In the genomic region with DNA sequence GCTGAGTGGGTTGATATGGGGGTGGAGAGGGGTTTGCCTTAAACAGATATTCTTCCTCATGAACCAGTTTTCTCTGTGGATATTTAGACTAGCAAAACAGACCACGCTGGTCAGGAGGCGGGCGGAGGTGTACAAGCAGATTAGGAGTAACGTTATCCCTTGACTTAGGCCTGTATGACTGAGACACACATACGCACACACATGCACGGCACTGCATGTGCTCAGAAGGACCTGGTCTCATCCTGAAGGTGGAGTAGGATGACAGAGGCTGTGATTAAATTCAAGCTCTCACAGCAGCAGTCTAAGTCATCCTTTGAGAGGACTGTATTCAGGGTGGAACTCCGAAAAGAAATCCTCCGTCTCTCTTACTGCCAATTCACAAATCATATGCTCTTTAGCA, we compare ENCODE assay signal across 17 cellular contexts.
DNase-seq lines count a peak whose midpoint lies in the region; ATAC-seq and TF ChIP-seq lines count a peak whose summit lies in the region.
"Had no signal": no experiment of that assay in that cellular context is flagged by ENCODE, and none has a peak within 500 bp of the region (broad histone marks: within the 10 kb centered on the region; RNA-seq: fewer than 3 reads in every experiment).

No MANE protein-coding gene starts in this region.

- H3K27ac ChIP-seq in HEK293 (ENCODE audit: extremely low read depth, low read depth, low read length) (peak overlapping the region; percentile 48), SK-N-MC (no peak overlapping the region)

- DNase-seq in SK-N-MC (ENCODE audit: low read depth, low spot score) (no peak), glutamatergic neuron (no peak), omental fat pad (ENCODE audit: low spot score) (no peak), GDM1 (lab: John Stamatoyannopoulos, UW) (no peak), iPS-NIHi7 (ENCODE audit: extremely low spot score) (no peak)
- DNase-seq: activated CD4-positive, alpha-beta T cell treated with anti-CD3 and anti-CD28 coated beads, Interleukin-2, amount 50 U/mL, for 4 hours; activated gamma-delta T cell; GOT3; left ventricle myocardium superior; NCI-H2029; PC-3; stimulated activated CD4-positive, alpha-beta T cell treated with anti-CD3 and anti-CD28 coated beads, Interleukin-2, amount 100 ng/mL, for 24 hours; stimulated activated naive CD4-positive, alpha-beta T cell; T-helper 2 cell had no signal

- no peaks in the 10 kb centered on the region for H3K9me3 ChIP-seq in HEK293 (ENCODE audit: control insufficient read depth, insufficient read depth, low read depth, low read length)
- H3K9me3 ChIP-seq in SK-N-MC (ENCODE audit: low read depth, low read length), result no peaks in the 10 kb centered on the region

- H3K36me3 Mint-ChIP-seq in glutamatergic neuron (ENCODE audit: unreplicated experiment), result no peaks in the 10 kb centered on the region

- H3K9me3 Mint-ChIP-seq in glutamatergic neuron (ENCODE audit: unreplicated experiment), result no peaks in the 10 kb centered on the region

- H3K36me3 ChIP-seq in HEK293 (ENCODE audit: control insufficient read depth in 2 of 2, insufficient read depth in 1 of 2, low read length in 2 of 2) (no peaks in the 10 kb centered on the region), SK-N-MC (ENCODE audit: insufficient read depth, low read length) (no peaks in the 10 kb centered on the region)

- H3K4me3 Mint-ChIP-seq in glutamatergic neuron (ENCODE audit: unreplicated experiment), result peak overlapping the region; percentile 79

- peak overlapping the region; percentile 13 for H3K9ac ChIP-seq in SK-N-MC (ENCODE audit: insufficient read length)

- peaks cover 1% of the 10 kb centered on the region for H3K27me3 Mint-ChIP-seq in glutamatergic neuron (ENCODE audit: unreplicated experiment)

- H3K4me1 ChIP-seq in HEK293 (ENCODE audit: control insufficient read depth, insufficient read depth, low read length), result no peaks in the 10 kb centered on the region

- CTCF ChIA-PET in HEK293 (lab: Yijun Ruan, JAX), result interaction anchor here (0.8 to 0.9 kb wide), 2 partner anchors 9 kb away, joined by 3 to 4 read pairs; no protein-coding TSS in a partner anchor

- H3K27ac Mint-ChIP-seq in glutamatergic neuron (ENCODE audit: unreplicated experiment), result no peak overlapping the region

- peak overlapping the region; percentile 33 for H3K4me3 ChIP-seq in HEK293 (ENCODE audit: low read depth, low read length)
- H3K4me3 ChIP-seq in SK-N-MC, result peak overlapping the region; percentile 66
- H3K4me3 ChIP-seq: K562 had no signal

- ATAC-seq in omental fat pad (ENCODE audit: low FRiP score) (peak; percentile 19), HG03196 (IDR thresholded peaks at IDR 0.05; ENCODE audit: unreplicated experiment) (no peak)
- ATAC-seq: left ventricle myocardium superior, PC-3 had no signal

- H3K4me1 Mint-ChIP-seq in glutamatergic neuron (ENCODE audit: low read depth, unreplicated experiment), result peaks cover 13% of the 10 kb centered on the region

- TF ChIP-seq CTCF in HEK293 (tag by site-specific recombination; IDR thresholded peaks at IDR 0.05) (no peak), glutamatergic neuron (IDR thresholded peaks at IDR 0.05; ENCODE audit: partially characterized antibody, unreplicated experiment) (no peak), omental fat pad (IDR thresholded peaks at IDR 0.05) (no peak)

- POLR2A ChIA-PET in HEK293 (lab: Yijun Ruan, JAX), result interaction anchor here (0.9 to 2.1 kb wide), 4 partner anchors 9 to 66 kb away, joined by 3 to 15 read pairs (median 4); no protein-coding TSS in a partner anchor

TF ChIP-seq in HEK293, 187 proteins besides CTCF, POLR2A, EP300 and RAD21:
- TF ChIP-seq WT1 (tag by site-specific recombination; IDR thresholded peaks at IDR 0.05), result no peak
- TF ChIP-seq, protein P1, sequence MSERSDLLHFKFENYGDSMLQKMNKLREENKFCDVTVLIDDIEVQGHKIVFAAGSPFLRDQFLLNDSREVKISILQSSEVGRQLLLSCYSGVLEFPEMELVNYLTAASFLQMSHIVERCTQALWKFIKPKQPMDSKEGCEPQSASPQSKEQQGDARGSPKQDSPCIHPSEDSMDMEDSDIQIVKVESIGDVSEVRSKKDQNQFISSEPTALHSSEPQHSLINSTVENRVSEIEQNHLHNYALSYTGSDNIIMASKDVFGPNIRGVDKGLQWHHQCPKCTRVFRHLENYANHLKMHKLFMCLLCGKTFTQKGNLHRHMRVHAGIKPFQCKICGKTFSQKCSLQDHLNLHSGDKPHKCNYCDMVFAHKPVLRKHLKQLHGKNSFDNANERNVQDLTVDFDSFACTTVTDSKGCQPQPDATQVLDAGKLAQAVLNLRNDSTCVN (tag by site-specific recombination; optimal IDR thresholded peaks at IDR 0.05), result no peak
- peak; percentile 70 for TF ChIP-seq ZFHX2 (tag by site-specific recombination; conservative IDR thresholded peaks at IDR 0.05)
- TF ChIP-seq EGR2 (tag by site-specific recombination; IDR thresholded peaks at IDR 0.05; ENCODE audit: low read depth), result peak; percentile 77
